In the genomic region with DNA sequence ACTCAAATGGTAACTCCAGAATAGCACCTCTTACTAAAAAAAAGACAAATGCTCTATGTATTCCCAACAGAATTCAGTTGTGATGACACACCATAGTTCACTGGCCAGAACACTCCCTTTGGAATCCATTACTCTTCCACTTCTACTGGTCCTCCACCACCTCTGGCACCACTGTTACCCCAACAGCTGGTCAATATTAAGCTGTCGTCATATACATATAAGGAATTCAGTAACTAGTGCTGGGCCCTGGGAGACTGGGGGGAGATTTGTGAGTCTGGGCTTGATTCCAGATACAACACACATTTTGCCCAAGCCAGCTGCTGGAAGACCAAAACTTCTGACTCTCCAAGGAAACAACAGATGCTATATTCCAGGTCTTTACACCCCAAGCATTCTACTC, we compare ENCODE assay signal across 1 cellular context.
TF ChIP-seq lines count a peak whose summit lies in the region.

No MANE protein-coding gene starts in this region.

TF ChIP-seq in IMR-90, 13 proteins besides CTCF, POLR2A, EP300 and RAD21:
- no peak for TF ChIP-seq MXI1 (IDR thresholded peaks at IDR 0.05; ENCODE audit: borderline replicate concordance, low read depth, low read length)
- no peak for TF ChIP-seq RCOR1 (IDR thresholded peaks at IDR 0.05; ENCODE audit: insufficient replicate concordance, low read length)
- no peak for TF ChIP-seq CHD1 (IDR thresholded peaks at IDR 0.05; ENCODE audit: low read depth, low read length)
- TF ChIP-seq FOS (IDR thresholded peaks at IDR 0.05; ENCODE audit: low read depth, low read length): no peak
- TF ChIP-seq, protein P1, sequence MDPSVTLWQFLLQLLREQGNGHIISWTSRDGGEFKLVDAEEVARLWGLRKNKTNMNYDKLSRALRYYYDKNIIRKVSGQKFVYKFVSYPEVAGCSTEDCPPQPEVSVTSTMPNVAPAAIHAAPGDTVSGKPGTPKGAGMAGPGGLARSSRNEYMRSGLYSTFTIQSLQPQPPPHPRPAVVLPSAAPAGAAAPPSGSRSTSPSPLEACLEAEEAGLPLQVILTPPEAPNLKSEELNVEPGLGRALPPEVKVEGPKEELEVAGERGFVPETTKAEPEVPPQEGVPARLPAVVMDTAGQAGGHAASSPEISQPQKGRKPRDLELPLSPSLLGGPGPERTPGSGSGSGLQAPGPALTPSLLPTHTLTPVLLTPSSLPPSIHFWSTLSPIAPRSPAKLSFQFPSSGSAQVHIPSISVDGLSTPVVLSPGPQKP (IDR thresholded peaks at IDR 0.05; ENCODE audit: borderline replicate concordance, low read depth, low read length): no peak
- no peak for TF ChIP-seq MAZ (IDR thresholded peaks at IDR 0.05; ENCODE audit: borderline replicate concordance, low read depth, low read length)
- TF ChIP-seq RFX5 (IDR thresholded peaks at IDR 0.05; ENCODE audit: low read depth, low read length): no peak
- TF ChIP-seq MAFK (IDR thresholded peaks at IDR 0.05; ENCODE audit: low read depth, low read length): no peak
- TF ChIP-seq CEBPB (IDR thresholded peaks at IDR 0.05; ENCODE audit: low read depth, low read length): no peak
- no peak for TF ChIP-seq NFE2L2 (IDR thresholded peaks at IDR 0.05; ENCODE audit: low read depth, low read length)
- TF ChIP-seq, protein P2, sequence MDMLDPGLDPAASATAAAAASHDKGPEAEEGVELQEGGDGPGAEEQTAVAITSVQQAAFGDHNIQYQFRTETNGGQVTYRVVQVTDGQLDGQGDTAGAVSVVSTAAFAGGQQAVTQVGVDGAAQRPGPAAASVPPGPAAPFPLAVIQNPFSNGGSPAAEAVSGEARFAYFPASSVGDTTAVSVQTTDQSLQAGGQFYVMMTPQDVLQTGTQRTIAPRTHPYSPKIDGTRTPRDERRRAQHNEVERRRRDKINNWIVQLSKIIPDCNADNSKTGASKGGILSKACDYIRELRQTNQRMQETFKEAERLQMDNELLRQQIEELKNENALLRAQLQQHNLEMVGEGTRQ (IDR thresholded peaks at IDR 0.05; ENCODE audit: low read depth, low read length): no peak
- no peak for TF ChIP-seq SMC3 (IDR thresholded peaks at IDR 0.05; ENCODE audit: low read depth, low read length)
- TF ChIP-seq BHLHE40 (IDR thresholded peaks at IDR 0.05; ENCODE audit: low read depth, low read length): no peak
TF ChIP-seq in IMR-90: peak in this region for 0.
